ENCODE assay signal across 15 cellular contexts in the genomic region with DNA sequence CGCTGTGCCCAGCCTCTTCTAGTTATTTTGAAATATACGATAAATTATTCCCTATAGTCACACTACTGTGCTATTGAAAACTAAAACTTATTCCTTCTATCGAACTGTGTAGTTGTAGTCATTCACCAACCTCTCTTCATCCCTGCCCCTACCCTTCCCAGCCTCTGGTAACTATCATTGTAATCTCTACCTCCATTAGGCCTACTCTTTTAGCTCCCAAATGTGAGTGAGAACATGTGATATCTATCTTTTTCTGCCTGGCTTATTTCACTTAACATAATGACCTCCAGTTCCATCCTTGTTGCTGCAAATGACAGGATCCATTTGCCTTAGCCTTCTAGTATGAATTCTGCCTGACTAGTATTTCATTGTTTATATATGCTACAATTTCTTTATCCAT.
DNase-seq lines count a peak whose midpoint lies in the region; ATAC-seq and TF ChIP-seq lines count a peak whose summit lies in the region.
"Had no signal": no experiment of that assay in that cellular context is flagged by ENCODE, and none has a peak within 500 bp of the region (broad histone marks: within the 10 kb centered on the region; RNA-seq: fewer than 3 reads in every experiment).

No MANE protein-coding gene starts in this region.

- CTCF ChIA-PET in SK-N-SH (lab: Yijun Ruan, JAX): no interaction called here

- no peaks in the 10 kb centered on the region for H3K79me2 ChIP-seq in SK-N-SH (ENCODE audit: insufficient read depth)

- no peaks in the 10 kb centered on the region for H3K4me1 ChIP-seq in SK-N-SH (ENCODE audit: control insufficient read depth in 1 of 2, insufficient read depth in 2 of 2, low read depth in 1 of 2, low read length in 1 of 2)
- H3K4me1 ChIP-seq: BLaER1 treated with 17β-estradiol and CSF1 and Interleukin-3, amounts not matched to agents 10 nM and 100 nM; Caco-2 had no signal

- TF ChIP-seq CTCF in SK-N-SH (IDR thresholded peaks at IDR 0.05): no peak

- no peaks in the 10 kb centered on the region for H4K20me1 ChIP-seq in SK-N-SH (ENCODE audit: insufficient read depth)
- H4K20me1 ChIP-seq: BLaER1 treated with 17β-estradiol and CSF1 and Interleukin-3, amounts not matched to agents 10 nM and 100 nM had no signal

- no peak overlapping the region for H3K27ac ChIP-seq in SK-N-SH (ENCODE audit: low read depth in 2 of 2, low read length in 1 of 2)
- H3K27ac ChIP-seq: 22Rv1; BLaER1 treated with 17β-estradiol and CSF1 and Interleukin-3, amounts not matched to agents 10 nM and 100 nM; C4-2B had no signal

- no peak overlapping the region for H3K9ac ChIP-seq in SK-N-SH
- H3K9ac ChIP-seq: BLaER1 treated with 17β-estradiol and CSF1 and Interleukin-3, amounts not matched to agents 10 nM and 100 nM had no signal

- POLR2A ChIA-PET in SK-N-SH (lab: Yijun Ruan, JAX): no interaction called here

- WGBS in SK-N-SH (ENCODE audit: low lambda C conversion rate): 74% methylated on average over 3 of the region's 3 CpGs

- H3F3A ChIP-seq in SK-N-SH (replicated peaks; ENCODE audit: insufficient read depth): no peaks in the 10 kb centered on the region

- H3K4me3 ChIP-seq in SK-N-SH (ENCODE audit: low read depth in 2 of 2, low read length in 1 of 2): no peak overlapping the region
- H3K4me3 ChIP-seq: BLaER1 treated with 17β-estradiol and CSF1 and Interleukin-3, amounts not matched to agents 10 nM and 100 nM had no signal

- no peaks in the 10 kb centered on the region for H3K27me3 ChIP-seq in SK-N-SH (ENCODE audit: insufficient read depth)
- H3K27me3 ChIP-seq: BLaER1 treated with 17β-estradiol and CSF1 and Interleukin-3, amounts not matched to agents 10 nM and 100 nM had no signal

- H3K36me3 ChIP-seq in SK-N-SH (replicated peaks in 1 of 2; ENCODE audit: control insufficient read depth in 1 of 2, insufficient read depth in 2 of 2, low read length in 1 of 2): no peaks in the 10 kb centered on the region
- H3K36me3 ChIP-seq: BLaER1 treated with 17β-estradiol and CSF1 and Interleukin-3, amounts not matched to agents 10 nM and 100 nM had no signal

- H2AFZ ChIP-seq in SK-N-SH (ENCODE audit: low read depth): no peak overlapping the region

- ATAC-seq in SK-N-SH treated with all-trans-retinoic acid at 6 μM for 48 hours: no peak
- ATAC-seq: CD8-positive, alpha-beta T cell had no signal

- TF ChIP-seq RAD21 in SK-N-SH (IDR thresholded peaks at IDR 0.05; ENCODE audit: low read length): no peak

- TF ChIP-seq EP300 in SK-N-SH (IDR thresholded peaks at IDR 0.05; ENCODE audit: borderline replicate concordance in 1 of 2, low read depth in 1 of 2, low read length in 1 of 2): no peak

- 0 out of 2 replicates have a peak, but pooled peaks cover 3% of the 10 kb centered on the region for H3K9me3 ChIP-seq in SK-N-SH
- H3K9me3 ChIP-seq: Caco-2 had no signal

- no peak overlapping the region for H3K4me2 ChIP-seq in SK-N-SH
- H3K4me2 ChIP-seq: BLaER1 treated with 17β-estradiol and CSF1 and Interleukin-3, amounts not matched to agents 10 nM and 100 nM had no signal

- DNase-seq in SK-N-SH (peak; percentile 36), SK-N-DZ (ENCODE audit: low spot score) (peak; percentile 95), inferior parietal cortex (ENCODE audit: extremely low spot score) (no peak), OCI-M1 (lab: John Stamatoyannopoulos, UW) (no peak)
- DNase-seq: ACHN; Caco-2; Calu3; CD4-positive, alpha-beta T cell; CD8-positive, alpha-beta T cell; DMS79 treated with DMSO at 0.1 percent for 48 hours; GF-D8 had no signal

- no peaks in the 10 kb centered on the region for H3K9me2 ChIP-seq in SK-N-SH

TF ChIP-seq in SK-N-SH, 30 proteins besides CTCF, POLR2A, EP300 and RAD21:
- TF ChIP-seq PBX3 (IDR thresholded peaks at IDR 0.05) (no peak), CHD2 (IDR thresholded peaks at IDR 0.05; ENCODE audit: low read length, partially characterized antibody) (no peak), GATA2 (CRISPR knock-in tag; IDR thresholded peaks at IDR 0.05) (peak; percentile 42)

TF ChIP-seq in SK-N-SH treated with all-trans-retinoic acid at 6 μM for 48 hours, 23 proteins besides CTCF, POLR2A, EP300 and RAD21:
- TF ChIP-seq CSDC2 (CRISPR knock-in tag; IDR thresholded peaks at IDR 0.05): no peak
- TF ChIP-seq TCF4 (CRISPR knock-in tag; IDR thresholded peaks at IDR 0.05; ENCODE audit: borderline replicate concordance): no peak
- no peak for TF ChIP-seq PPARA (CRISPR knock-in tag; IDR thresholded peaks at IDR 0.05; ENCODE audit: borderline replicate concordance)
- TF ChIP-seq ZNF70 (CRISPR knock-in tag; IDR thresholded peaks at IDR 0.05): no peak
- no peak for TF ChIP-seq ZNF565 (CRISPR knock-in tag; conservative IDR thresholded peaks at IDR 0.05; ENCODE audit: low read depth)
- no peak for TF ChIP-seq ZC3H10 (CRISPR knock-in tag; IDR thresholded peaks at IDR 0.05)
- TF ChIP-seq GLIS3 (CRISPR knock-in tag; IDR thresholded peaks at IDR 0.05): no peak
- TF ChIP-seq PATZ1 (CRISPR knock-in tag; IDR thresholded peaks at IDR 0.05; ENCODE audit: borderline replicate concordance): no peak
- TF ChIP-seq CREB5 (CRISPR knock-in tag; IDR thresholded peaks at IDR 0.05; ENCODE audit: low read depth): no peak
- TF ChIP-seq, protein P1, sequence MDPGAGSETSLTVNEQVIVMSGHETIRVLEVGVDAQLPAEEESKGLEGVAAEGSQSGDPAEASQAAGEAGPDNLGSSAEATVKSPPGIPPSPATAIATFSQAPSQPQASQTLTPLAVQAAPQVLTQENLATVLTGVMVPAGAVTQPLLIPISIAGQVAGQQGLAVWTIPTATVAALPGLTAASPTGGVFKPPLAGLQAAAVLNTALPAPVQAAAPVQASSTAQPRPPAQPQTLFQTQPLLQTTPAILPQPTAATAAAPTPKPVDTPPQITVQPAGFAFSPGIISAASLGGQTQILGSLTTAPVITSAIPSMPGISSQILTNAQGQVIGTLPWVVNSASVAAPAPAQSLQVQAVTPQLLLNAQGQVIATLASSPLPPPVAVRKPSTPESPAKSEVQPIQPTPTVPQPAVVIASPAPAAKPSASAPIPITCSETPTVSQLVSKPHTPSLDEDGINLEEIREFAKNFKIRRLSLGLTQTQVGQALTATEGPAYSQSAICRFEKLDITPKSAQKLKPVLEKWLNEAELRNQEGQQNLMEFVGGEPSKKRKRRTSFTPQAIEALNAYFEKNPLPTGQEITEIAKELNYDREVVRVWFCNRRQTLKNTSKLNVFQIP (CRISPR knock-in tag; IDR thresholded peaks at IDR 0.05; ENCODE audit: borderline replicate concordance, low read depth): no peak
- no peak for TF ChIP-seq TSHZ2 (CRISPR knock-in tag; IDR thresholded peaks at IDR 0.05)

Comparison
In these comparisons a context has a peak if more than half of its experiments do, and no peak if none do; other contexts are left out.
1. DNase-seq: peak in SK-N-SH (single experiment) and SK-N-DZ (single experiment); none in inferior parietal cortex (single experiment) and OCI-M1 (single experiment).